Comparison of ENCODE assay signal across 9 cellular contexts in genomic region chr17:9987779-9988585, GRCh38.
DNase-seq lines count a peak whose midpoint lies in the region; ATAC-seq and TF ChIP-seq lines count a peak whose summit lies in the region.
"Had no signal": no experiment of that assay in that cellular context is flagged by ENCODE, and none has a peak within 500 bp of the region (broad histone marks: within the 10 kb centered on the region; RNA-seq: fewer than 3 reads in every experiment).

No MANE protein-coding gene starts in this region.

- H3K4me3 ChIP-seq in LNCaP clone FGC (ENCODE audit: low read depth, low read length) = no peak overlapping the region
- H3K4me3 ChIP-seq in right atrium auricular region = no peak overlapping the region

- H3K9me3 ChIP-seq in right atrium auricular region = no peaks in the 10 kb centered on the region

- H3K27ac Mint-ChIP-seq in activated T-cell treated with anti-CD3 and anti-CD28 coated beads, Interleukin-2, amount 50 U/mL, for 72 hours = no peak overlapping the region
- H3K27ac Mint-ChIP-seq: CD4-positive, CD25-positive, alpha-beta regulatory T cell had no signal

- no peaks in the 10 kb centered on the region for H3K36me3 ChIP-seq in right atrium auricular region

- DNase-seq in NCI-H2171 treated with DMSO at 0.1 percent for 48 hours (lab: John Stamatoyannopoulos, UW) (peak; percentile 4), NCI-H2171 (lab: John Stamatoyannopoulos, UW) (no peak), LNCaP clone FGC (ENCODE audit: low read depth) (no peak), right atrium auricular region (ENCODE audit: low spot score) (no peak), NCI-H1694 (lab: John Stamatoyannopoulos, UW) (no peak)
- peak; percentile 8 to 29 for DNase-seq in activated T-cell treated with anti-CD3 and anti-CD28 coated beads, Interleukin-2, amount 50 U/mL, for 72 hours
- peak; percentile 20 for DNase-seq in stimulated activated CD4-positive, alpha-beta T cell treated with anti-CD3 and anti-CD28 coated beads, Interleukin-2, amount 100 ng/mL, for 48 hours
- no peak for DNase-seq in activated effector memory CD4-positive, alpha-beta T cell treated with Interleukin-2 at 50 U/mL for 16 hours

- TF ChIP-seq CTCF in LNCaP clone FGC (IDR thresholded peaks at IDR 0.05; ENCODE audit: control insufficient read depth, extremely low read depth, insufficient read depth) (peak; percentile 65), right atrium auricular region (IDR thresholded peaks at IDR 0.05) (peak; percentile 78 to 84)

- H3K36me3 Mint-ChIP-seq in activated T-cell treated with anti-CD3 and anti-CD28 coated beads, Interleukin-2, amount 50 U/mL, for 72 hours (ENCODE audit: insufficient read depth in 2 of 2) = no peaks in the 10 kb centered on the region
- H3K36me3 Mint-ChIP-seq: CD4-positive, CD25-positive, alpha-beta regulatory T cell had no signal

- no peak overlapping the region for H3K27ac ChIP-seq in right atrium auricular region

- no peaks in the 10 kb centered on the region for H3K27me3 Mint-ChIP-seq in activated T-cell treated with anti-CD3 and anti-CD28 coated beads, Interleukin-2, amount 50 U/mL, for 72 hours (ENCODE audit: low read depth)
- H3K27me3 Mint-ChIP-seq: CD4-positive, CD25-positive, alpha-beta regulatory T cell had no signal

- H3K9me3 Mint-ChIP-seq in activated T-cell treated with anti-CD3 and anti-CD28 coated beads, Interleukin-2, amount 50 U/mL, for 72 hours = peaks cover 2 to 5% of the 10 kb centered on the region in 2 donors

- ATAC-seq in activated T-cell treated with anti-CD3 and anti-CD28 coated beads, Interleukin-2, amount 50 U/mL, for 72 hours (replicated peaks in 1 of 2) = no peak

- H3K4me1 ChIP-seq in right atrium auricular region = peaks cover 0 to 19% of the 10 kb centered on the region in 2 donors

- no peaks in the 10 kb centered on the region for H3K27me3 ChIP-seq in right atrium auricular region

- no peak overlapping the region for H3K4me3 Mint-ChIP-seq in activated T-cell treated with anti-CD3 and anti-CD28 coated beads, Interleukin-2, amount 50 U/mL, for 72 hours
- H3K4me3 Mint-ChIP-seq: CD4-positive, CD25-positive, alpha-beta regulatory T cell had no signal

- H3K4me1 Mint-ChIP-seq in activated T-cell treated with anti-CD3 and anti-CD28 coated beads, Interleukin-2, amount 50 U/mL, for 72 hours (ENCODE audit: low read depth) = no peaks in the 10 kb centered on the region
- H3K4me1 Mint-ChIP-seq: CD4-positive, CD25-positive, alpha-beta regulatory T cell had no signal

Comparison
In these comparisons a context has a peak if more than half of its experiments do, and no peak if none do; other contexts are left out.
1. DNase-seq: peak in NCI-H2171 treated with DMSO at 0.1 percent for 48 hours (single experiment), activated T-cell treated with anti-CD3 and anti-CD28 coated beads, Interleukin-2, amount 50 U/mL, for 72 hours (2 of 2) and stimulated activated CD4-positive, alpha-beta T cell treated with anti-CD3 and anti-CD28 coated beads, Interleukin-2, amount 100 ng/mL, for 48 hours (2 of 2); none in NCI-H2171 (single experiment), LNCaP clone FGC (single experiment), right atrium auricular region (single experiment), activated effector memory CD4-positive, alpha-beta T cell treated with Interleukin-2 at 50 U/mL for 16 hours (single experiment) and NCI-H1694 (single experiment).